ENCODE assay signal across 25 cellular contexts in genomic region chr22:19046719-19047609, GRCh38.
"Had no signal": no experiment of that assay in that cellular context is flagged by ENCODE, and none has a peak within 500 bp of the region (broad histone marks: within the 10 kb centered on the region; RNA-seq: fewer than 3 reads in every experiment).

No MANE protein-coding gene starts in this region.

- H3K4me3 Mint-ChIP-seq: activated CD4-positive, alpha-beta memory T cell treated with anti-CD3 and anti-CD28 coated beads, Interleukin-2, amount 10 ng/mL, durations not matched to agents 7 days and 5 days; activated CD4-positive, alpha-beta T cell treated with anti-CD3 and anti-CD28 coated beads, Interleukin-2, amount 10 ng/mL, durations not matched to agents 7 days and 5 days; activated T-cell treated with anti-CD3 and anti-CD28 coated beads, Interleukin-2, amount 50 U/mL, for 24 hours; dendritic cell treated with granulocyte-macrophage colony-stimulating factor and Interleukin-4, amounts not matched to agents 40 ng/mL and 50 ng/mL, for 4 days; endodermal cell; immature natural killer cell; neural crest cell; stimulated activated naive CD8-positive, alpha-beta T cell treated with anti-CD3 and anti-CD28 coated beads, Interleukin-15, Interleukin-2, amounts not matched to agents 100 ng/mL and 50 ng/mL, for 24 hours; WTC11 had no signal

- H3K9me3 ChIP-seq: esophagus muscularis mucosa, heart left ventricle, upper lobe of left lung had no signal

- H3K4me3 ChIP-seq: esophagus muscularis mucosa, heart left ventricle, upper lobe of left lung had no signal

- H3K4me1 ChIP-seq: esophagus muscularis mucosa, foreskin keratinocyte had no signal

- ATAC-seq: foreskin keratinocyte, heart left ventricle, left lobe of liver, right cardiac atrium, WTC11 had no signal

- H3K4me1 Mint-ChIP-seq: activated CD4-positive, alpha-beta T cell treated with anti-CD3 and anti-CD28 coated beads, Interleukin-2, amount 10 ng/mL, durations not matched to agents 7 days and 5 days; endodermal cell; neural crest cell; WTC11 had no signal

- H3K27me3 ChIP-seq: esophagus muscularis mucosa, foreskin keratinocyte, heart left ventricle, upper lobe of left lung had no signal

- DNase-seq: activated CD4-positive, alpha-beta memory T cell treated with anti-CD3 and anti-CD28 coated beads, Interleukin-2, amount 10 ng/mL, durations not matched to agents 7 days and 5 days; activated CD4-positive, alpha-beta T cell treated with anti-CD3 and anti-CD28 coated beads for 1 hour; activated CD4-positive, alpha-beta T cell treated with anti-CD3 and anti-CD28 coated beads, Interleukin-2, amount 10 ng/mL, durations not matched to agents 7 days and 5 days; activated CD8-positive, alpha-beta memory T cell treated with anti-CD3 and anti-CD28 coated beads, Interleukin-2, amount 50 U/mL, for 48 hours; activated T-cell treated with anti-CD3 and anti-CD28 coated beads, Interleukin-2, amount 50 U/mL, for 24 hours; amygdala; central memory CD4-positive, alpha-beta T cell; endodermal cell; foreskin keratinocyte; hypothalamus; immature natural killer cell; kidney glomerular epithelial cell; occipital lobe; right cardiac atrium; stimulated activated CD4-positive, alpha-beta T cell treated with anti-CD3 and anti-CD28 coated beads, Interleukin-2, amount 100 ng/mL, for 48 hours; substantia nigra; T-helper 2 cell; upper lobe of left lung had no signal

- H3K27ac Mint-ChIP-seq: activated CD4-positive, alpha-beta memory T cell treated with anti-CD3 and anti-CD28 coated beads, Interleukin-2, amount 10 ng/mL, durations not matched to agents 7 days and 5 days; activated CD4-positive, alpha-beta T cell treated with anti-CD3 and anti-CD28 coated beads, Interleukin-2, amount 10 ng/mL, durations not matched to agents 7 days and 5 days; activated T-cell treated with anti-CD3 and anti-CD28 coated beads, Interleukin-2, amount 50 U/mL, for 24 hours; dendritic cell treated with granulocyte-macrophage colony-stimulating factor and Interleukin-4, amounts not matched to agents 40 ng/mL and 50 ng/mL, for 4 days; endodermal cell; immature natural killer cell; stimulated activated naive CD8-positive, alpha-beta T cell treated with anti-CD3 and anti-CD28 coated beads, Interleukin-15, Interleukin-2, amounts not matched to agents 100 ng/mL and 50 ng/mL, for 24 hours; WTC11 had no signal

- H3K27ac ChIP-seq: esophagus muscularis mucosa, foreskin keratinocyte, heart left ventricle, upper lobe of left lung had no signal

- H3K27me3 Mint-ChIP-seq: activated CD4-positive, alpha-beta memory T cell treated with anti-CD3 and anti-CD28 coated beads, Interleukin-2, amount 10 ng/mL, durations not matched to agents 7 days and 5 days; activated CD4-positive, alpha-beta T cell treated with anti-CD3 and anti-CD28 coated beads, Interleukin-2, amount 10 ng/mL, durations not matched to agents 7 days and 5 days; activated T-cell treated with anti-CD3 and anti-CD28 coated beads, Interleukin-2, amount 50 U/mL, for 24 hours; dendritic cell treated with granulocyte-macrophage colony-stimulating factor and Interleukin-4, amounts not matched to agents 40 ng/mL and 50 ng/mL, for 4 days; stimulated activated naive CD8-positive, alpha-beta T cell treated with anti-CD3 and anti-CD28 coated beads, Interleukin-15, Interleukin-2, amounts not matched to agents 100 ng/mL and 50 ng/mL, for 24 hours had no signal

- H3K9me3 Mint-ChIP-seq: activated CD4-positive, alpha-beta memory T cell treated with anti-CD3 and anti-CD28 coated beads, Interleukin-2, amount 10 ng/mL, durations not matched to agents 7 days and 5 days; activated CD4-positive, alpha-beta T cell treated with anti-CD3 and anti-CD28 coated beads, Interleukin-2, amount 10 ng/mL, durations not matched to agents 7 days and 5 days; activated T-cell treated with anti-CD3 and anti-CD28 coated beads, Interleukin-2, amount 50 U/mL, for 24 hours; dendritic cell treated with granulocyte-macrophage colony-stimulating factor and Interleukin-4, amounts not matched to agents 40 ng/mL and 50 ng/mL, for 4 days; endodermal cell; immature natural killer cell; neural crest cell; stimulated activated naive CD8-positive, alpha-beta T cell treated with anti-CD3 and anti-CD28 coated beads, Interleukin-15, Interleukin-2, amounts not matched to agents 100 ng/mL and 50 ng/mL, for 24 hours; WTC11 had no signal
